9 cellular contexts compared by ENCODE assay signal in genomic region chr5:93604119-93604963, GRCh38. TPM values are rescaled to one million over a fixed set of nuclear protein-coding genes. Genes with fewer than 3 reads are reported as not detected.
DNase-seq lines count a peak whose midpoint lies in the region; ATAC-seq and TF ChIP-seq lines count a peak whose summit lies in the region.
"Had no signal": no experiment of that assay in that cellular context is flagged by ENCODE, and none has a peak within 500 bp of the region (broad histone marks: within the 10 kb centered on the region; RNA-seq: fewer than 3 reads in every experiment).

No MANE protein-coding gene starts in this region.

- WGBS in urinary bladder, result 9% methylated on average over 54 of the region's 54 CpGs

- H3K27ac Mint-ChIP-seq in chondrocyte (ENCODE audit: unreplicated experiment), result peak overlapping the region; percentile 98
- H3K27ac Mint-ChIP-seq in memory B cell, result peak overlapping the region; percentile 73
- H3K27ac Mint-ChIP-seq: activated naive CD8-positive, alpha-beta T cell treated with anti-CD3 and anti-CD28 coated beads for 36 hours had no signal

- TF ChIP-seq CTCF in left ventricle myocardium inferior (IDR thresholded peaks at IDR 0.05; ENCODE audit: borderline replicate concordance) (no peak), chondrocyte (IDR thresholded peaks at IDR 0.05) (peak; percentile 25)

- peaks cover 100% of the 10 kb centered on the region for H3K27me3 ChIP-seq in left ventricle myocardium inferior (ENCODE audit: low read depth)

- intact Hi-C loops in left ventricle myocardium inferior (cut with micrococcal nuclease), result loop anchor here (10.0 kb wide), 1 partner anchor 200 kb away; no protein-coding TSS in a partner anchor
- intact Hi-C loops in Right ventricle myocardium superior (cut with DNase I), result loop anchor here (10.0 kb wide), 1 partner anchor 200 kb away; no protein-coding TSS in a partner anchor

- H3K36me3 ChIP-seq in left ventricle myocardium inferior, result no peaks in the 10 kb centered on the region
- H3K36me3 ChIP-seq in urinary bladder (ENCODE audit: insufficient read depth), result no peaks in the 10 kb centered on the region

- H3K9me3 Mint-ChIP-seq in chondrocyte (ENCODE audit: low read depth), result no peaks in the 10 kb centered on the region
- H3K9me3 Mint-ChIP-seq in memory B cell, result peaks cover 3% of the 10 kb centered on the region

- H3K27ac ChIP-seq in left ventricle myocardium inferior (replicated peaks) (no peak overlapping the region), urinary bladder (ENCODE audit: low read depth) (peak overlapping the region; percentile 44)

- H3K36me3 Mint-ChIP-seq in chondrocyte (ENCODE audit: low read depth) (no peaks in the 10 kb centered on the region), memory B cell (peaks cover 2% of the 10 kb centered on the region)

- H3K4me1 Mint-ChIP-seq in chondrocyte (ENCODE audit: low read depth), result peaks cover 53% of the 10 kb centered on the region
- peaks cover 10% of the 10 kb centered on the region for H3K4me1 Mint-ChIP-seq in memory B cell

- H3K27me3 Mint-ChIP-seq in chondrocyte (ENCODE audit: low read depth) (no peaks in the 10 kb centered on the region), memory B cell (peaks cover 29% of the 10 kb centered on the region)

- peak overlapping the region; percentile 20 for H3K4me3 ChIP-seq in left ventricle myocardium inferior
- peak overlapping the region; percentile 44 for H3K4me3 ChIP-seq in urinary bladder (ENCODE audit: low read depth, low read length)

- H3K4me1 ChIP-seq in left ventricle myocardium inferior (peaks cover 27% of the 10 kb centered on the region), urinary bladder (ENCODE audit: insufficient read depth) (no peaks in the 10 kb centered on the region)

- no peaks in the 10 kb centered on the region for H3K9me3 ChIP-seq in left ventricle myocardium inferior (replicated peaks)

- DNase-seq in left ventricle myocardium inferior, result no peak
- DNase-seq in Right ventricle myocardium superior, result no peak
- DNase-seq in chondrocyte (ENCODE audit: low spot score), result no peak
- DNase-seq in memory B cell (ENCODE audit: low spot score in 2 of 2), result no peak
- DNase-seq in NK-92 treated with Interleukin-12 subunit alpha and Interleukin-12 subunit beta, amount 100 ng/mL, for 24 hours (lab: John Stamatoyannopoulos, UW), result no peak
- DNase-seq in NCI-H1092 treated with DMSO at 0.1 percent for 48 hours (lab: John Stamatoyannopoulos, UW), result no peak
- DNase-seq: activated naive CD8-positive, alpha-beta T cell treated with anti-CD3 and anti-CD28 coated beads for 36 hours had no signal

- ATAC-seq in Right ventricle myocardium superior (ENCODE audit: poor library complexity) (no peak), memory B cell (ENCODE audit: low read depth) (no peak), GM19324 (IDR thresholded peaks at IDR 0.05; ENCODE audit: low FRiP score, unreplicated experiment) (no peak)

- peak overlapping the region; percentile 70 for H3K4me3 Mint-ChIP-seq in chondrocyte (ENCODE audit: unreplicated experiment)
- no peak overlapping the region for H3K4me3 Mint-ChIP-seq in memory B cell
- H3K4me3 Mint-ChIP-seq: activated naive CD8-positive, alpha-beta T cell treated with anti-CD3 and anti-CD28 coated beads for 36 hours had no signal

RNA-seq across cellular contexts. Expression of gene NR2F1, which starts 21.3 kb away (rescaled TPM):
- 0.47 TPM for total RNA-seq in left ventricle myocardium inferior
- total RNA-seq in Right ventricle myocardium superior, result 0.70 TPM
- total RNA-seq in chondrocyte, result 28.7 to 41.9 TPM (median 30.8 TPM) in 3 replicates
- 64.8 TPM for total RNA-seq in urinary bladder
- 149 TPM for polyA plus RNA-seq in urinary bladder
- total RNA-seq: activated naive CD8-positive, alpha-beta T cell treated with anti-CD3 and anti-CD28 coated beads for 36 hours had no signal

RNA-seq across cellular contexts. Expression of gene NR2F1-AS1, which starts 23.3 kb away (rescaled TPM):
- 0.60 TPM for total RNA-seq in left ventricle myocardium inferior
- 0.22 TPM for total RNA-seq in Right ventricle myocardium superior
- 16.2 to 20.0 TPM (median 19.7 TPM) in 3 replicates for total RNA-seq in chondrocyte
- total RNA-seq in urinary bladder, result 61.4 TPM
- polyA plus RNA-seq in urinary bladder, result 25.9 TPM
- total RNA-seq: activated naive CD8-positive, alpha-beta T cell treated with anti-CD3 and anti-CD28 coated beads for 36 hours had no signal

Comparison
In these comparisons a context has a peak if more than half of its experiments do, and no peak if none do; other contexts are left out.
1. RNA of gene NR2F1, which starts 21.3 kb away (total RNA-seq): 64.8 TPM in urinary bladder (single experiment) and 28.7 to 41.9 TPM in chondrocyte; 0.70 TPM in Right ventricle myocardium superior (single experiment) and 0.47 TPM in left ventricle myocardium inferior (single experiment); every median in the first group is over 10 times any median in the second.
2. RNA of gene NR2F1-AS1, which starts 23.3 kb away (total RNA-seq): 61.4 TPM in urinary bladder (single experiment) and 16.2 to 20.0 TPM in chondrocyte; 0.60 TPM in left ventricle myocardium inferior (single experiment) and 0.22 TPM in Right ventricle myocardium superior (single experiment); every median in the first group is over 10 times any median in the second.